ENCODE assay signal across 8 cellular contexts in the genomic region with DNA sequence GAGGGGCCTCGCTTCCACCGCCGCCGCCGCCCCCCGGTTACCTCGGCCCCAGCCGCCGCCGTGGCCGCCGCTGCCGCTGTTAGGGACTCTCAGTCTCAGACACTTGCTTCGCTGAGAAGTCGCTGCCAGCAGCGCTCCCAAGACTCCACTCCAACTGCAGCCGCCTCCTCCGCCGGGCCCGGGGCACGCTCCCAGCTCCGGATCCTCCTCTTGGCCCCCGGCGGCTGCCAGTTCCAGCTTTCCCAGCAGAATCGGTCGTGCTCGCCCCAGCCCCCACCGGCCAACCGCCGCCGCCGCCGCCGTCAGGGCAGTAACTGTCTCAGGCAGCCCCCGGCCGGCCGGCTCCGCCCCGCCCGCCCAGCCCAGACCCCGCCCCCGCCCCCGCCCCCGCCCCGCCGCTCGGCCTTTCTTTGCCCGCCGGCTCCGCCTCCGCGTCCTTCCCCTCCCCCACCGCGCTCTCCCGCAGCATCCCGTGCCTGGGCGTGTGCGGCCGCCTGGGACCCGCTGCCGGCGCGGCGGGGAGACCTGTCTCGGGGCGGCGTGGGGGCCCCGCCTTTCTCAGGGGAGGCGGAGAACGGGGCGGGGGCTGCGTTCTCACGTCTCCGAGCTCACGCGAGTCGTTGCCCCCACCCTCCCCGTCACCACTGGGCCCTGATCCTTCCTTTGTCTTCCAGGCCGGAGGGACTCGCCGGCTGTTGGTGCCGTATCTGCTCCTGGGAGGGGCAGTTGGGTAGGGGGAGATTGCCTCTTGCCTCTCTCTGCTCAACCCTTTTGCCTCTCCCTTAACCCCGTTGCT. TPM values are rescaled to one million over a fixed set of nuclear protein-coding genes. Genes with fewer than 3 reads are reported as not detected.
A peak's percentile ranks its signal among the peaks of the same experiment; 100 is the strongest.
DNase-seq lines count a peak whose midpoint lies in the region; ATAC-seq and TF ChIP-seq lines count a peak whose summit lies in the region.

A gene with protein sequence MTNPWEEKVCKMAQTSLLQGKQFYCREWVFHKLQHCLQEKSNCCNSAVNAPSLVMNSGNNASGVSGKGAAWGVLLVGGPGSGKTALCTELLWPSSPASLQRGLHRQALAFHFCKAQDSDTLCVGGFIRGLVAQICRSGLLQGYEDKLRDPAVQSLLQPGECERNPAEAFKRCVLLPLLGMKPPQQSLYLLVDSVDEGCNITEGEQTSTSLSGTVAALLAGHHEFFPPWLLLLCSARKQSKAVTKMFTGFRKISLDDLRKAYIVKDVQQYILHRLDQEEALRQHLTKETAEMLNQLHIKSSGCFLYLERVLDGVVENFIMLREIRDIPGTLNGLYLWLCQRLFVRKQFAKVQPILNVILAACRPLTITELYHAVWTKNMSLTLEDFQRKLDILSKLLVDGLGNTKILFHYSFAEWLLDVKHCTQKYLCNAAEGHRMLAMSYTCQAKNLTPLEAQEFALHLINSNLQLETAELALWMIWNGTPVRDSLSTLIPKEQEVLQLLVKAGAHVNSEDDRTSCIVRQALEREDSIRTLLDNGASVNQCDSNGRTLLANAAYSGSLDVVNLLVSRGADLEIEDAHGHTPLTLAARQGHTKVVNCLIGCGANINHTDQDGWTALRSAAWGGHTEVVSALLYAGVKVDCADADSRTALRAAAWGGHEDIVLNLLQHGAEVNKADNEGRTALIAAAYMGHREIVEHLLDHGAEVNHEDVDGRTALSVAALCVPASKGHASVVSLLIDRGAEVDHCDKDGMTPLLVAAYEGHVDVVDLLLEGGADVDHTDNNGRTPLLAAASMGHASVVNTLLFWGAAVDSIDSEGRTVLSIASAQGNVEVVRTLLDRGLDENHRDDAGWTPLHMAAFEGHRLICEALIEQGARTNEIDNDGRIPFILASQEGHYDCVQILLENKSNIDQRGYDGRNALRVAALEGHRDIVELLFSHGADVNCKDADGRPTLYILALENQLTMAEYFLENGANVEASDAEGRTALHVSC (N-terminal part only) (minus strand): TSS at position 316 of the 796 bp plus-strand sequence. CDS start 2,221 bp downstream, outside the sequence.

- WGBS in lung, 2 donors, result 1 to 2% methylated on average over 45 to 83 of the region's 83 CpGs

- no peaks in the 10 kb centered on the region for H3K9me3 ChIP-seq in lung (ENCODE audit: control insufficient read depth in 2 of 2, insufficient read depth in 1 of 2, low read length in 1 of 2)

- H3K27me3 Mint-ChIP-seq in CD14-positive monocyte (ENCODE audit: low read depth in 3 of 3), result no peaks in the 10 kb centered on the region
- peaks cover 17% of the 10 kb centered on the region for H3K27me3 Mint-ChIP-seq in activated CD4-positive, alpha-beta memory T cell treated with anti-CD3 and anti-CD28 coated beads, Interleukin-2, amount 10 ng/mL, durations not matched to agents 7 days and 5 days

- H3K9me3 Mint-ChIP-seq in CD14-positive monocyte, result no peaks in the 10 kb centered on the region
- H3K9me3 Mint-ChIP-seq in activated CD4-positive, alpha-beta memory T cell treated with anti-CD3 and anti-CD28 coated beads, Interleukin-2, amount 10 ng/mL, durations not matched to agents 7 days and 5 days, result no peaks in the 10 kb centered on the region

- H3K4me1 ChIP-seq in lung (ENCODE audit: control insufficient read depth in 2 of 2, insufficient read depth in 2 of 2, low read length in 2 of 2), result peaks cover 4 to 9% of the 10 kb centered on the region in 2 donors

- ATAC-seq in GM19372 (IDR thresholded peaks at IDR 0.05; ENCODE audit: low read depth, unreplicated experiment) (peak; percentile 70), HG03520 (IDR thresholded peaks at IDR 0.05; ENCODE audit: unreplicated experiment) (peak; percentile 65), lung (ENCODE audit: insufficient read depth, low FRiP score) (peak; percentile 83)

- POLR2A ChIA-PET in activated CD4-positive, alpha-beta memory T cell treated with anti-CD3 and anti-CD28 coated beads, Interleukin-2, amount 10 ng/mL, durations not matched to agents 7 days and 5 days (lab: Charles Lee), result no interaction called here

- peaks cover 23% of the 10 kb centered on the region for H3K4me1 Mint-ChIP-seq in CD14-positive monocyte
- H3K4me1 Mint-ChIP-seq in activated CD4-positive, alpha-beta memory T cell treated with anti-CD3 and anti-CD28 coated beads, Interleukin-2, amount 10 ng/mL, durations not matched to agents 7 days and 5 days, result peaks cover 6% of the 10 kb centered on the region

- peak within 1 kb of the TSS; percentile 97 for H3K27ac ChIP-seq in lung (ENCODE audit: low read depth in 1 of 2, low read length in 1 of 2)

- intact Hi-C loops in CD14-positive monocyte (cut with micrococcal nuclease), result loop anchor here in 1 of 2 donors (10.0 kb wide), 1 partner anchor 898 kb away; no protein-coding TSS in a partner anchor

- H3K27ac Mint-ChIP-seq in CD14-positive monocyte, result peak within 1 kb of the TSS in 6 of 7 donors; percentile 96 to 99 (median 98)
- no peak within 1 kb of the TSS for H3K27ac Mint-ChIP-seq in activated CD4-positive, alpha-beta memory T cell treated with anti-CD3 and anti-CD28 coated beads, Interleukin-2, amount 10 ng/mL, durations not matched to agents 7 days and 5 days

- no peaks in the 10 kb centered on the region for H3K36me3 ChIP-seq in lung (ENCODE audit: control insufficient read depth in 2 of 2, insufficient read depth in 2 of 2, low read length in 2 of 2)

- no peaks in the 10 kb centered on the region for H3K27me3 ChIP-seq in lung (ENCODE audit: control insufficient read depth, insufficient read depth)

- H3K36me3 Mint-ChIP-seq in CD14-positive monocyte, result peaks cover 2 to 6% of the 10 kb centered on the region in 2 donors
- H3K36me3 Mint-ChIP-seq in activated CD4-positive, alpha-beta memory T cell treated with anti-CD3 and anti-CD28 coated beads, Interleukin-2, amount 10 ng/mL, durations not matched to agents 7 days and 5 days (ENCODE audit: low read depth), result peaks cover 2% of the 10 kb centered on the region

- CTCF ChIA-PET in activated CD4-positive, alpha-beta memory T cell treated with anti-CD3 and anti-CD28 coated beads, Interleukin-2, amount 10 ng/mL, durations not matched to agents 7 days and 5 days (lab: Charles Lee), result no interaction called here

- no peak for TF ChIP-seq CTCF in CD14-positive monocyte (IDR thresholded peaks at IDR 0.05)
- TF ChIP-seq CTCF in lung (IDR thresholded peaks at IDR 0.05; ENCODE audit: control extremely low read depth, extremely low read depth), result no peak

- peak within 1 kb of the TSS; percentile 81 for H3K4me3 ChIP-seq in lung

- H3K4me3 Mint-ChIP-seq in CD14-positive monocyte, result peak within 1 kb of the TSS; percentile 90 to 95
- peak within 1 kb of the TSS; percentile 79 for H3K4me3 Mint-ChIP-seq in activated CD4-positive, alpha-beta memory T cell treated with anti-CD3 and anti-CD28 coated beads, Interleukin-2, amount 10 ng/mL, durations not matched to agents 7 days and 5 days

- peak; percentile 78 for DNase-seq in CD14-positive monocyte (ENCODE audit: low spot score)
- peak; percentile 75 for DNase-seq in NCI-H526 treated with DMSO at 0.1 percent for 48 hours (lab: John Stamatoyannopoulos, UW)
- DNase-seq in activated CD4-positive, alpha-beta memory T cell treated with anti-CD3 and anti-CD28 coated beads, Interleukin-2, amount 10 ng/mL, durations not matched to agents 7 days and 5 days, result peak; percentile 57
- DNase-seq in effector CD8-positive, alpha-beta T cell (lab: John Stamatoyannopoulos, UW), result peak; percentile 60
- DNase-seq in lung (ENCODE audit: low spot score), result peak; percentile 86
- peak in 2 of 3 donors; percentile 34 to 42 for DNase-seq in stimulated activated CD4-positive, alpha-beta T cell treated with anti-CD3 and anti-CD28 coated beads, TNF-alpha, amount 100 ng/mL, for 1 hour (ENCODE audit: low read depth in 3 of 3, low spot score in 1 of 3)

RNA-seq across cellular contexts. Expression of the gene that starts here (rescaled TPM):
- polyA plus RNA-seq in CD14-positive monocyte (1 to 10 TPM; 2.6 to 6.4 TPM), lung (1 to 10 TPM; 4.0 to 6.5 TPM)
- under 1 TPM; 0.18 to 0.25 TPM for total RNA-seq in activated CD4-positive, alpha-beta memory T cell treated with anti-CD3 and anti-CD28 coated beads, Interleukin-2, amount 10 ng/mL, durations not matched to agents 7 days and 5 days
- total RNA-seq in lung, result 100 to 1,000 TPM in 1 of 2 donors, 10 to 100 TPM in 1; 16.7 to 137 TPM

Comparison
In these comparisons a context has a peak if more than half of its experiments do, and no peak if none do; other contexts are left out.
1. Peak in every context shown above with its lines: DNase-seq, ATAC-seq, H3K4me3 ChIP-seq and H3K27ac ChIP-seq.
2. RNA of the gene that starts here (total RNA-seq): 16.7 to 137 TPM in lung; 0.18 to 0.25 TPM in activated CD4-positive, alpha-beta memory T cell treated with anti-CD3 and anti-CD28 coated beads, Interleukin-2, amount 10 ng/mL, durations not matched to agents 7 days and 5 days; every median in the first group is over 10 times any median in the second.
3. Peak in DNase-seq in activated CD4-positive, alpha-beta memory T cell treated with anti-CD3 and anti-CD28 coated beads, Interleukin-2, amount 10 ng/mL, durations not matched to agents 7 days and 5 days; RNA of the gene not detected or under 1 TPM.